8 cellular contexts compared by ENCODE assay signal in the genomic region with DNA sequence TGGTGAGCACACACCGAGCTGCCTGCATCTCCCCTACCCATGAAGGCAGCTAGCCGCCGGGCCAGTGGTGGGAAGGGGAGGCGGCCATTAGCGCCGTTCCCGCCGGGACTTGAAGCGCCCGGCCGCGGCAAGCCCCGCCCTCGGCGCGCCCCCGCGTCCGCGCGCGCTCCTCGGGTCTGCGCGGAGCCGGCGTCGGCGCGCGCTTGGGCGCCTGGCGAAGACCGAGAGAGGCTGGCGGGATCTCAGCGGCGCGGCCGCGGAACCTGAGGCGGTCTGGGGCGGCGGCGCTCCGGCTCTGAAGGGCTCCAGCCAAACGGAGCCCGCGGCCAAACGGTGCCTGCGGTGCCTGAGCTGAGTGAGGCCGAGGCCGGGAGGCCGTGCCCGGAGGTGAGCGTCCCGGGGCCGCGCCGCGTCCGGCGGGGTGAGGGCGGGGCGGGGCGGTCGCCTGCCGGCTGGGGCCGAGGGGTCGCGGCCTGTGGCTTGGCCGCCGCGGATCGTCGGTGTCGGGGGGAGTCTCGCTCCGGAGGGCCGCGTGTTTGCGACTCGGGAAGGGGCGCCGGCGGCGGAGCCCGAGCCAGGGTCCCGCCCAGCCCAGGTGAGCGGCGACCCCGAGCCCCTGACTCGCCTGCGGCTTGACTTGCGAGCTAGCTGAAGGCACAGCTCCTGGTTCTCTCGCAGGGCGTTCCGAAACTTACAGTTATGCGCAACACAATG. TPM values are rescaled to one million over a fixed set of nuclear protein-coding genes. Genes with fewer than 3 reads are reported as not detected.
A peak's percentile ranks its signal among the peaks of the same experiment; 100 is the strongest.
DNase-seq lines count a peak whose midpoint lies in the region; ATAC-seq, FAIRE-seq and TF ChIP-seq lines count a peak whose summit lies in the region.

Gene UBXN2A, plus strand, starts transcription at position 202 of the 714 bp plus-strand sequence. CDS start 17,852 bp downstream, outside the sequence.

- H3K27me3 ChIP-seq in psoas muscle (ENCODE audit: insufficient read depth in 3 of 3, low read length in 2 of 3) = no peaks in the 10 kb centered on the region

- peak within 1 kb of the TSS; percentile 87 for H3K4me3 ChIP-seq in NB4 (ENCODE audit: low read depth, low read length)
- H3K4me3 ChIP-seq in psoas muscle = peak within 1 kb of the TSS; percentile 94

- H3K36me3 ChIP-seq in psoas muscle (ENCODE audit: insufficient read depth in 1 of 2, low read depth in 1 of 2) = no peaks in the 10 kb centered on the region

- peak within 1 kb of the TSS; percentile 97 for H3K27ac ChIP-seq in psoas muscle

- FAIRE-seq in GM12892 (lab: Jason Lieb, UNC) (peak; percentile 78), urothelium cell line (lab: Jason Lieb, UNC) (no peak)

- peaks cover 10% of the 10 kb centered on the region for H3K4me1 ChIP-seq in psoas muscle

- no peak for TF ChIP-seq CTCF in NB4 (IDR thresholded peaks at IDR 0.05; ENCODE audit: low read depth, low read length)
- no peak for TF ChIP-seq CTCF in psoas muscle (IDR thresholded peaks at IDR 0.05)

- H3K9me3 ChIP-seq in psoas muscle = no peaks in the 10 kb centered on the region

- DNase-seq in GM12892 (ENCODE audit: insufficient read length) (peak; percentile 78), NB4 (ENCODE audit: low read depth) (peak; percentile 90), amniotic stem cell (lab: John Stamatoyannopoulos, UW) (peak; percentile 56), left ventricle myocardium superior (peak; percentile 91), psoas muscle (peak; percentile 83 to 90), urothelium cell line (ENCODE audit: low spot score) (peak; percentile 96)

- WGBS in psoas muscle, 3 donors = 0 to 1% (median 0%) methylated on average over 62 to 98 of the region's 98 CpGs

- TF ChIP-seq POLR2A in GM12892 (IDR thresholded peaks at IDR 0.05; ENCODE audit: low read depth, low read length) = peak; percentile 88
- TF ChIP-seq POLR2A in NB4 (IDR thresholded peaks at IDR 0.05; ENCODE audit: extremely low read depth, insufficient read length) = peak; percentile 69

- peak; percentile 77 for ATAC-seq in HG02588 (IDR thresholded peaks at IDR 0.05; ENCODE audit: unreplicated experiment)
- ATAC-seq in left ventricle myocardium superior = peak; percentile 95
- peak; percentile 93 to 94 (median 94) for ATAC-seq in psoas muscle

- intact Hi-C loops in T-helper 1 cell treated with Interleukin-12 subunit alpha and Interleukin-12 subunit beta and Interleukin-4 antibody, amounts not matched to agents 30 ng/mL and 1 ng/mL, for 36 hours (cut with micrococcal nuclease) = loop anchor here (1.0 to 5.0 kb wide), 6 partner anchors 13 to 1032 kb away; partner anchors contain the start of genes ATAD2B, DNAJC27, SF3B6 and WDCP
- intact Hi-C loops in left ventricle myocardium superior (cut with micrococcal nuclease) (no loop called here), psoas muscle (cut with DNase I) (loop anchor here in 1 of 2 donors (2.0 to 5.0 kb wide), 2 partner anchors 14 to 137 kb away; partner anchors contain the start of genes ATAD2B and SF3B6)

RNA-seq across cellular contexts. Expression of gene UBXN2A, which starts in this region (rescaled TPM):
- 12.8 TPM for polyA plus RNA-seq in GM12892 (2012; ENCODE audit: missing spikeins)
- total RNA-seq in T-helper 1 cell treated with Interleukin-12 subunit alpha and Interleukin-12 subunit beta and Interleukin-4 antibody, amounts not matched to agents 30 ng/mL and 1 ng/mL, for 36 hours = 9.7 and 11.6 TPM in 2 replicates
- total RNA-seq in left ventricle myocardium superior (20.5 TPM), psoas muscle (10 to 100 TPM; 20.4 to 23.5 (median 20.8) TPM)
- polyA plus RNA-seq in psoas muscle = 10 to 100 TPM; 12.0 to 33.9 (median 19.0) TPM

Comparison
In these comparisons a context has a peak if more than half of its experiments do, and no peak if none do; other contexts are left out.
1. Peak in every context shown above with its lines: DNase-seq, ATAC-seq, H3K4me3 ChIP-seq and H3K27ac ChIP-seq.